ENCODE assay signal across 24 cellular contexts in genomic region chr5:348726-349125, GRCh38. TPM values are rescaled to one million over a fixed set of nuclear protein-coding genes. Genes with fewer than 3 reads are reported as not detected.
"Had no signal": no experiment of that assay in that cellular context is flagged by ENCODE, and none has a peak within 500 bp of the region (broad histone marks: within the 10 kb centered on the region; RNA-seq: fewer than 3 reads in every experiment).

No MANE protein-coding gene starts in this region.

- DNase-seq: activated effector memory CD4-positive, alpha-beta T cell treated with anti-CD3 and anti-CD28 coated beads, Interleukin-2, amount 50 U/mL, for 16 hours; activated naive CD4-positive, alpha-beta T cell treated with anti-CD3 and anti-CD28 coated beads, Interleukin-2, amount 10 ng/mL, durations not matched to agents 7 days and 5 days; adrenal gland; brain microvascular endothelial cell; caudate nucleus; dorsolateral prefrontal cortex; effector memory CD8-positive, alpha-beta T cell; glutamatergic neuron; hippocampal formation; kidney glomerular epithelial cell; left ventricle myocardium inferior; midbrain; naive B cell; nucleus accumbens; stimulated activated CD4-positive, alpha-beta T cell treated with anti-CD3 and anti-CD28 coated beads, Interleukin-15, amount 100 ng/mL, for 24 hours; stimulated activated naive B cell treated with anti-CD40 and anti-IgM and Interleukin-4, amounts not matched to agents 10 μg/mL and 1 μg/mL and 100 μg/mL, for 72 hours; T-helper 9 cell; trophoblast cell; uterus had no signal

- FAIRE-seq: frontal cortex had no signal

- H3K27me3 Mint-ChIP-seq: activated naive CD4-positive, alpha-beta T cell treated with anti-CD3 and anti-CD28 coated beads, Interleukin-2, amount 10 ng/mL, durations not matched to agents 7 days and 5 days had no signal

- H3K27ac ChIP-seq: adrenal gland, ascending aorta, brain microvascular endothelial cell, dorsolateral prefrontal cortex, esophagus muscularis mucosa, left ventricle myocardium inferior, uterus had no signal

- H3K4me3 Mint-ChIP-seq: activated naive CD4-positive, alpha-beta T cell treated with anti-CD3 and anti-CD28 coated beads, Interleukin-2, amount 10 ng/mL, durations not matched to agents 7 days and 5 days; effector memory CD8-positive, alpha-beta T cell; naive B cell; stimulated activated naive B cell treated with anti-CD40 and anti-IgM and Interleukin-4, amounts not matched to agents 10 μg/mL and 1 μg/mL and 100 μg/mL, for 72 hours had no signal

- H3K36me3 Mint-ChIP-seq: naive B cell had no signal

- H3K9me3 Mint-ChIP-seq: effector memory CD8-positive, alpha-beta T cell had no signal

- H3K9me3 ChIP-seq: adrenal gland, ascending aorta, esophagus muscularis mucosa, left ventricle myocardium inferior, uterus had no signal

- H3K27ac Mint-ChIP-seq: activated naive CD4-positive, alpha-beta T cell treated with anti-CD3 and anti-CD28 coated beads, Interleukin-2, amount 10 ng/mL, durations not matched to agents 7 days and 5 days; effector memory CD8-positive, alpha-beta T cell; naive B cell; stimulated activated naive B cell treated with anti-CD40 and anti-IgM and Interleukin-4, amounts not matched to agents 10 μg/mL and 1 μg/mL and 100 μg/mL, for 72 hours had no signal

- H3K4me3 ChIP-seq: adrenal gland, ascending aorta, dorsolateral prefrontal cortex, esophagus muscularis mucosa, left ventricle myocardium inferior, smooth muscle cell, uterus had no signal

- H3K27me3 ChIP-seq: adrenal gland, ascending aorta, brain microvascular endothelial cell, uterus had no signal

- ATAC-seq: effector memory CD8-positive, alpha-beta T cell; sciatic nerve; stimulated activated naive B cell treated with anti-CD40 and anti-IgM and Interleukin-4, amounts not matched to agents 10 μg/mL and 1 μg/mL and 100 μg/mL, for 72 hours had no signal

- H3K36me3 ChIP-seq: adrenal gland, ascending aorta, brain microvascular endothelial cell, esophagus muscularis mucosa, left ventricle myocardium inferior, uterus had no signal

- H3K4me1 ChIP-seq: ascending aorta, uterus had no signal

RNA-seq across cellular contexts. Expression of gene AHRR, which starts 27.2 kb away (rescaled TPM):
- total RNA-seq: ascending aorta had no signal
